In genomic region chr18:55250729-55251128, GRCh38 we compare ENCODE assay signal across 10 cellular contexts.
A peak's percentile ranks its signal among the peaks of the same experiment; 100 is the strongest.
DNase-seq lines count a peak whose midpoint lies in the region; ATAC-seq and TF ChIP-seq lines count a peak whose summit lies in the region.
"Had no signal": no experiment of that assay in that cellular context is flagged by ENCODE, and none has a peak within 500 bp of the region (broad histone marks: within the 10 kb centered on the region; RNA-seq: fewer than 3 reads in every experiment).

No MANE protein-coding gene starts in this region.

- H3K4me1 ChIP-seq in heart left ventricle (peaks cover 0 to 70% (median 47%) of the 10 kb centered on the region in 12 donors), Peyer's patch (peaks cover 0 to 5% (median 0%) of the 10 kb centered on the region in 4 donors)

- H3K9me3 ChIP-seq in heart left ventricle (peaks cover 0 to 8% (median 0%) of the 10 kb centered on the region in 12 donors), Peyer's patch (no peaks in the 10 kb centered on the region)

- H3K27ac Mint-ChIP-seq in brain, result peak overlapping the region in 4 of 5 experiments; percentile 1 to 59 (median 32)
- peak overlapping the region; percentile 94 for H3K27ac Mint-ChIP-seq in stimulated activated naive B cell treated with anti-CD40 and anti-IgM and Interleukin-4, amounts not matched to agents 10 μg/mL and 1 μg/mL and 100 μg/mL, for 72 hours

- H3K27me3 Mint-ChIP-seq in brain, result no peaks in the 10 kb centered on the region
- H3K27me3 Mint-ChIP-seq in stimulated activated naive B cell treated with anti-CD40 and anti-IgM and Interleukin-4, amounts not matched to agents 10 μg/mL and 1 μg/mL and 100 μg/mL, for 72 hours, result no peaks in the 10 kb centered on the region

- TF ChIP-seq CTCF in heart left ventricle (IDR thresholded peaks at IDR 0.05) (no peak), brain (conservative IDR thresholded peaks at IDR 0.05) (no peak), Peyer's patch (IDR thresholded peaks at IDR 0.05) (no peak)

- peaks cover 53% of the 10 kb centered on the region for H3K4me1 Mint-ChIP-seq in brain
- peaks cover 39 to 81% of the 10 kb centered on the region in 2 donors for H3K4me1 Mint-ChIP-seq in stimulated activated naive B cell treated with anti-CD40 and anti-IgM and Interleukin-4, amounts not matched to agents 10 μg/mL and 1 μg/mL and 100 μg/mL, for 72 hours

- H3K9me3 Mint-ChIP-seq in brain, result peaks cover 0 to 9% (median 4%) of the 10 kb centered on the region in 5 experiments
- peaks cover 0 to 1% of the 10 kb centered on the region in 2 donors for H3K9me3 Mint-ChIP-seq in stimulated activated naive B cell treated with anti-CD40 and anti-IgM and Interleukin-4, amounts not matched to agents 10 μg/mL and 1 μg/mL and 100 μg/mL, for 72 hours

- H3K36me3 ChIP-seq in heart left ventricle (peaks cover 0 to 72% (median 32%) of the 10 kb centered on the region in 9 donors), Peyer's patch (peaks cover 0 to 4% (median 0%) of the 10 kb centered on the region in 3 donors)

- H3K4me3 ChIP-seq in heart left ventricle, result peak overlapping the region in 2 of 12 donors; percentile 17 to 40
- no peak overlapping the region for H3K4me3 ChIP-seq in Peyer's patch

- peak overlapping the region in 1 of 5 experiments; percentile 0 for H3K4me3 Mint-ChIP-seq in brain
- peak overlapping the region in 1 of 2 donors; percentile 22 for H3K4me3 Mint-ChIP-seq in stimulated activated naive B cell treated with anti-CD40 and anti-IgM and Interleukin-4, amounts not matched to agents 10 μg/mL and 1 μg/mL and 100 μg/mL, for 72 hours

- intact Hi-C loops in heart left ventricle (cut with DNase I), result loop anchor here in 2 of 10 donors (5.0 kb wide), 2 partner anchors 67 to 72 kb away; no protein-coding TSS in a partner anchor
- intact Hi-C loops in Right ventricle myocardium superior (cut with DNase I), result no loop called here

- ATAC-seq in heart left ventricle (no peak), Right ventricle myocardium superior (ENCODE audit: poor library complexity) (no peak), HG03159 (IDR thresholded peaks at IDR 0.05; ENCODE audit: unreplicated experiment) (peak; percentile 36)
- ATAC-seq in stimulated activated naive B cell treated with anti-CD40 and anti-IgM and Interleukin-4, amounts not matched to agents 10 μg/mL and 1 μg/mL and 100 μg/mL, for 72 hours (replicated peaks), result peak in 1 of 2 donors; percentile 25
- no peak for ATAC-seq in stimulated activated naive CD8-positive, alpha-beta T cell treated with anti-CD3 and anti-CD28 coated beads, Interleukin-15, Interleukin-2, amounts not matched to agents 100 U/mL and 50 U/mL, for 24 hours

- peaks cover 76% of the 10 kb centered on the region for H3K36me3 Mint-ChIP-seq in brain
- H3K36me3 Mint-ChIP-seq in stimulated activated naive B cell treated with anti-CD40 and anti-IgM and Interleukin-4, amounts not matched to agents 10 μg/mL and 1 μg/mL and 100 μg/mL, for 72 hours, result peaks cover 52 to 80% of the 10 kb centered on the region in 2 donors

- H3K27me3 ChIP-seq in heart left ventricle (no peaks in the 10 kb centered on the region), Peyer's patch (no peaks in the 10 kb centered on the region)

- no peak for DNase-seq in heart left ventricle
- DNase-seq in Right ventricle myocardium superior, result no peak
- DNase-seq in stimulated activated naive B cell treated with anti-CD40 and anti-IgM and Interleukin-4, amounts not matched to agents 10 μg/mL and 1 μg/mL and 100 μg/mL, for 72 hours, result no peak
- no peak for DNase-seq in stimulated activated naive CD8-positive, alpha-beta T cell treated with anti-CD3 and anti-CD28 coated beads, Interleukin-15, Interleukin-2, amounts not matched to agents 100 U/mL and 50 U/mL, for 24 hours
- no peak for DNase-seq in Peyer's patch
- no peak for DNase-seq in NCI-H1105 (lab: John Stamatoyannopoulos, UW)
- DNase-seq: NCI-H187 treated with DMSO at 0.1 percent for 48 hours; stimulated activated naive CD4-positive, alpha-beta T cell had no signal

- 80 to 85% (median 84%) methylated on average over 4 of the region's 4 CpGs for WGBS in heart left ventricle, 4 donors

- peak overlapping the region in 11 of 12 donors; percentile 45 to 79 (median 65) for H3K27ac ChIP-seq in heart left ventricle
- H3K27ac ChIP-seq in Peyer's patch, result peak overlapping the region in 1 of 4 donors; percentile 68

- no peak for TF ChIP-seq POLR2A in heart left ventricle (IDR thresholded peaks at IDR 0.05)
- no peak for TF ChIP-seq POLR2A in Peyer's patch (IDR thresholded peaks at IDR 0.05)
